8 cellular contexts compared by ENCODE assay signal in the genomic region with DNA sequence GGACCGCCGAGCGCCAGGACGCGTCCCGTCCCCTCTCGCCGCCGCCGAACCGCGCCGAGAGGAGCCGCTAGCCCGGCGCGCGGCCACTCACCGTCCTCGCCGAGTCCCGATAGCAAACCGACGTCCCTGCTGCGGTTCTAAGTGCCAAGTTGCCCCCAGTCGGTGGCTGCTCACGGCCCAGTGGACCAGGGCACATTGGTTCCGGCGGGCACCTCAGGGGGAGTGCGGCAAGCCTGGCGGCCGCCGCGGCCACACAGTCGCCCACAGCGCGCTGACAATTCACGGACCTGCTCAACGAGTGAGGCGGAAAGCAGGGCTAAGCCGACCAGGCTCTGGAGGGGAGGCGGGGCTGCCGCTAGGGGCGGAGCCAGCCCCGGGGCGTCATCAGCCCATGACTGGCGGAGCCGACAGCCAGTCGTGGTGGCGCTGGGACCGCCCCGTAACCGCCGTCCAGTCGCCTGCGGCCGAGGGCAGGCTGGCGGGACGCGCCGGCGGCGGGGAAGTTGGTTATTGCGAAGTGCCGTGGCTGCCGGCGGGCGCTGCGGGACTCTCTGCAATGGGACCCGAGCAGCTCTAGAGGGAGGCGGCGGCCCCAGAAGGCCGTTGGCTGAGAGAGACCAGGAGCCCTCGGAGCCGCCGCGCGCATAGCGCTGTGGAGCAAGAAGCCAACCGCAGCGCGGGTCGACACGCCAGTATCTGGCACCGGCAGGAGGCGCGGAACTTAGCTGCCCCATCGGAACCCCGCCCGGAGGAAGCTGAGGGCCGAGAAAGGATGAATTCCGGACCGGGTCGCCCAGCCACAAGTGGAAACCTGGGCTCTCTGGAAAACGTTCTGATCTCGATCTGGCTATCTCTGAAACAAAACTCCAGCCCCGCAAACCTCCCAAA. TPM values are rescaled to one million over a fixed set of nuclear protein-coding genes. Genes with fewer than 3 reads are reported as not detected.
DNase-seq lines count a peak whose midpoint lies in the region; ATAC-seq, FAIRE-seq and TF ChIP-seq lines count a peak whose summit lies in the region.

A gene with protein sequence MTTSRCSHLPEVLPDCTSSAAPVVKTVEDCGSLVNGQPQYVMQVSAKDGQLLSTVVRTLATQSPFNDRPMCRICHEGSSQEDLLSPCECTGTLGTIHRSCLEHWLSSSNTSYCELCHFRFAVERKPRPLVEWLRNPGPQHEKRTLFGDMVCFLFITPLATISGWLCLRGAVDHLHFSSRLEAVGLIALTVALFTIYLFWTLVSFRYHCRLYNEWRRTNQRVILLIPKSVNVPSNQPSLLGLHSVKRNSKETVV (minus strand): TSS at position 300 of the 888 bp plus-strand sequence. CDS start 112,387 bp downstream, outside the sequence.

- H3K36me3 ChIP-seq in bronchial epithelial cell (ENCODE audit: control insufficient read depth, insufficient read depth, low read length) = no peaks in the 10 kb centered on the region
- H3K36me3 ChIP-seq in small intestine (ENCODE audit: control insufficient read depth in 2 of 2, insufficient read depth in 2 of 2, low read length in 2 of 2) = no peaks in the 10 kb centered on the region

- FAIRE-seq in bronchial epithelial cell (lab: Jason Lieb, UNC) = no peak
- no peak for FAIRE-seq in small intestine (lab: Jason Lieb, UNC)

- CTCF ChIA-PET in AG04450 (lab: Charles Lee) = interaction anchor here (1.2 to 2.5 kb wide), 6 partner anchors 14 to 462 kb away, joined by 3 to 11 read pairs (median 6); no protein-coding TSS in a partner anchor

- peak; percentile 40 for TF ChIP-seq CTCF in AG04450 (IDR thresholded peaks at IDR 0.05; ENCODE audit: low read depth, low read length)
- no peak; the same call in 1 of the 2 replicates for TF ChIP-seq CTCF in WI38 (IDR thresholded peaks at IDR 0.05; ENCODE audit: low read depth, low read length)
- peak; percentile 50 for TF ChIP-seq CTCF in bronchial epithelial cell (IDR thresholded peaks at IDR 0.05; ENCODE audit: insufficient read depth, low read length, severe bottlenecking)

- H3K4me1 ChIP-seq in small intestine (ENCODE audit: control insufficient read depth in 2 of 2, insufficient read depth in 1 of 2, low read depth in 1 of 2, low read length in 1 of 2) = peaks cover 0 to 3% of the 10 kb centered on the region in 2 donors

- DNase-seq in AG04450 (ENCODE audit: low read depth, low spot score) (peak; percentile 84), NCI-H2196 treated with DMSO at 0.1 percent for 48 hours (lab: John Stamatoyannopoulos, UW; ENCODE audit: unreplicated experiment) (peak; percentile 88), bronchial epithelial cell (ENCODE audit: low read depth) (peak; percentile 87), iPS-NIHi11 (ENCODE audit: low spot score) (peak; percentile 97), small intestine (peak; percentile 94)

- no peaks in the 10 kb centered on the region for H3K27me3 ChIP-seq in AG04450 (ENCODE audit: control insufficient read depth, insufficient read depth, low read length)
- H3K27me3 ChIP-seq in bronchial epithelial cell (ENCODE audit: control insufficient read depth, insufficient read depth, low read length) = no peaks in the 10 kb centered on the region
- no peaks in the 10 kb centered on the region for H3K27me3 ChIP-seq in small intestine (ENCODE audit: control insufficient read depth in 2 of 2, insufficient read depth in 2 of 2, low read length in 2 of 2)

- H3K4me3 ChIP-seq in AG04450 (ENCODE audit: low read depth, low read length) (peak within 1 kb of the TSS; percentile 94), WI38 (ENCODE audit: low read depth, low read length) (peak within 1 kb of the TSS; percentile 93), bronchial epithelial cell (ENCODE audit: low read depth, low read length) (peak within 1 kb of the TSS; percentile 64), small intestine (ENCODE audit: low read depth in 1 of 2, low read length in 2 of 2) (peak within 1 kb of the TSS; percentile 59 to 82)

- H3K9me3 ChIP-seq in AG04450 (ENCODE audit: control insufficient read depth, insufficient read depth, low read length) (no peaks in the 10 kb centered on the region; the same call in 1 of the 2 replicates), small intestine (ENCODE audit: control insufficient read depth, low read depth) (no peaks in the 10 kb centered on the region)

- H3K27ac ChIP-seq in AG04450 (ENCODE audit: low read depth, low read length) (peak within 1 kb of the TSS; percentile 60), small intestine (ENCODE audit: low read depth in 1 of 2, low read length in 1 of 2) (peak within 1 kb of the TSS; percentile 85 to 98)

- POLR2A ChIA-PET in AG04450 (lab: Yijun Ruan, JAX) = interaction anchor here (0.6 kb wide), 2 partner anchors 59 to 93 kb away, joined by 3 to 7 read pairs; no protein-coding TSS in a partner anchor

- WGBS in small intestine, 3 donors = 0% methylated on average over 90 to 97 of the region's 97 CpGs

- ATAC-seq in GM18870 (IDR thresholded peaks at IDR 0.05; ENCODE audit: unreplicated experiment) = peak; percentile 82
- peak; percentile 95 for ATAC-seq in HG03108 (IDR thresholded peaks at IDR 0.05; ENCODE audit: unreplicated experiment)

RNA-seq across cellular contexts. Expression of the gene that starts here (rescaled TPM):
- 6.7 and 6.8 TPM in 2 replicates for polyA plus RNA-seq in AG04450 (2011; rRNA removed)
- 8.5 and 15.1 TPM in 2 replicates for polyA minus RNA-seq in AG04450 (2011; rRNA and poly(A)+ RNA removed)
- 1.6 and 6.5 TPM in 2 replicates for total RNA-seq in bronchial epithelial cell
- 1 to 10 TPM; 3.6 to 6.4 (median 4.3) TPM for polyA plus RNA-seq in small intestine

Comparison
In these comparisons a context has a peak if more than half of its experiments do, and no peak if none do; other contexts are left out.
1. Peak in every context shown above with its lines: DNase-seq, ATAC-seq, H3K4me3 ChIP-seq and H3K27ac ChIP-seq.